In the genomic region with DNA sequence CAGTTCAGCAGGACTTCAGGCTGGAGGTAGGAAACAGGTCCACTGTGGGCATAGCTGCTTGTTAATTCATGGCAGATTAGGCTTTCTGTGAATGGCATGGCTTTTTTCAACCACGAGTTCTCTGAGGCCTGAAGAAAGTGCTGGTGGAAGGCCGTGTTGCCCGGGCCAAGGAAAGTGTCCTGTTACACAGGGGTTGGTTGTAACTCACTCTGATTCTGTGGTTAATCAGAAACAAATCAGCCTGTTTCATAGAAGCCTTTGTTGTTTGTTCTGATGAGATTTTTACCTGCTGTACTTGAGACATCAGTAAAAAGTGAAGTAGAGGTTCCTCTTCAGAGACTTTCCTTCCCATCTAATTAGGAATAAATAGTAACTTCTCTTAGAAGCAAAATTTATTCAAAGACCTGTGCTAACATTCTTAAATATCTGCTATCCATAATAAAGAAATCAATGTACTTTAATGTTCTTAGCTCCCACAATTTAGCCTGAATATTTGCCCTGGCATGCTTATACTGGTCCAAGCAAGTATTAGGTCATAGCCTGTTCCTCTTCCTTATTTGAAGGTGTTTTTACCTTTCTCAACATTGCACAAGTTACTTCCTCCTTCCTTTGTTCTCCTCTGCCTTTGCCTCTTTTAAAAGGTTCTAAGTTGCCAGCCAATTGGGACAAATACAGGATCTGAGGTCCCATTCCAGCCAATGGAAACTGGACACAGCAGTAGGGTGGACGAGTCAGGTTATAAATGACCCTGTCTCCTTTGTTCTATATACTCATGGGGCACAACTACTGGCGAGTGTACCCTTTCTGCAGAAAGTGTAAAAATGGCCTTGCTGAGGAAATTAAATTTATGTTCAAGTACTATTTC, we compare ENCODE assay signal across 7 cellular contexts. TPM values are rescaled to one million over a fixed set of nuclear protein-coding genes. Genes with fewer than 3 reads are reported as not detected.
DNase-seq lines count a peak whose midpoint lies in the region; ATAC-seq and TF ChIP-seq lines count a peak whose summit lies in the region.
"Not testable (repeated sequence)": the region's sequence is repeated elsewhere in the genome, so short reads cannot be mapped to it uniquely, and the experiment has no call there.

No MANE protein-coding gene starts in this region.

- intact Hi-C loops in breast epithelium (cut with DNase I; ENCODE audit: low total_unique reads); esophagus squamous epithelium (cut with DNase I): not testable (repeated sequence)

- in situ Hi-C loops in KBM-7 (cut with MboI; ENCODE audit: low pct_unique_long_range_greater_than_20kb, low sequenced_read_pairs), result not testable (repeated sequence)

- H3K4me3 ChIP-seq in breast epithelium (peak overlapping the region in 1 of 3 donors; percentile 16), esophagus squamous epithelium (peak overlapping the region in 1 of 4 donors; percentile 22)

- H3K4me1 ChIP-seq in breast epithelium, result peaks cover 3 to 11% of the 10 kb centered on the region in 2 donors
- peaks cover 20 to 92% (median 59%) of the 10 kb centered on the region in 3 donors for H3K4me1 ChIP-seq in esophagus squamous epithelium

- not testable (repeated sequence) for TF ChIP-seq CTCF in breast epithelium (IDR thresholded peaks at IDR 0.05); esophagus squamous epithelium (IDR thresholded peaks at IDR 0.05); nephron (IDR thresholded peaks at IDR 0.05; ENCODE audit: unreplicated experiment in 3 of 3)

- peak overlapping the region; percentile 18 for H3K27ac Mint-ChIP-seq in activated CD4-positive, alpha-beta memory T cell treated with anti-CD3 and anti-CD28 coated beads, Interleukin-2, amount 10 ng/mL, durations not matched to agents 7 days and 5 days
- peak overlapping the region; percentile 78 to 87 (median 82) for H3K27ac Mint-ChIP-seq in nephron
- peak overlapping the region; percentile 76 for H3K27ac Mint-ChIP-seq in stimulated activated memory B cell treated with anti-CD40 and anti-IgM and Interleukin-4, amounts not matched to agents 10 μg/mL and 1 μg/mL and 100 μg/mL, for 72 hours

- peak; percentile 28 for DNase-seq in KBM-7
- not testable (repeated sequence) for DNase-seq in activated CD4-positive, alpha-beta memory T cell treated with anti-CD3 and anti-CD28 coated beads, Interleukin-2, amount 10 ng/mL, durations not matched to agents 7 days and 5 days; breast epithelium (ENCODE audit: low spot score in 2 of 2); esophagus squamous epithelium (lab: John Stamatoyannopoulos, UW)

- POLR2A ChIA-PET in activated CD4-positive, alpha-beta memory T cell treated with anti-CD3 and anti-CD28 coated beads, Interleukin-2, amount 10 ng/mL, durations not matched to agents 7 days and 5 days (lab: Charles Lee), result interaction anchor here (9.5 kb wide), 1 partner anchor 10 kb away, joined by 43 read pairs; a partner anchor contains a TSS

- H3K9me3 Mint-ChIP-seq in activated CD4-positive, alpha-beta memory T cell treated with anti-CD3 and anti-CD28 coated beads, Interleukin-2, amount 10 ng/mL, durations not matched to agents 7 days and 5 days; nephron; stimulated activated memory B cell treated with anti-CD40 and anti-IgM and Interleukin-4, amounts not matched to agents 10 μg/mL and 1 μg/mL and 100 μg/mL, for 72 hours: not testable (repeated sequence)

- WGBS in esophagus squamous epithelium, 2 donors, result 39 to 50% methylated on average over 5 of the region's 5 CpGs

- H3K4me1 Mint-ChIP-seq in activated CD4-positive, alpha-beta memory T cell treated with anti-CD3 and anti-CD28 coated beads, Interleukin-2, amount 10 ng/mL, durations not matched to agents 7 days and 5 days, result peaks cover 56% of the 10 kb centered on the region
- peaks cover 10% of the 10 kb centered on the region for H3K4me1 Mint-ChIP-seq in nephron
- peaks cover 45% of the 10 kb centered on the region for H3K4me1 Mint-ChIP-seq in stimulated activated memory B cell treated with anti-CD40 and anti-IgM and Interleukin-4, amounts not matched to agents 10 μg/mL and 1 μg/mL and 100 μg/mL, for 72 hours

- H3K36me3 ChIP-seq in breast epithelium, result not testable (repeated sequence)
- peaks cover 0 to 16% (median 0%) of the 10 kb centered on the region in 3 donors for H3K36me3 ChIP-seq in esophagus squamous epithelium

- H3K9me3 ChIP-seq in breast epithelium, esophagus squamous epithelium: not testable (repeated sequence)

- H3K27ac ChIP-seq in breast epithelium (peak overlapping the region; percentile 88 to 90), esophagus squamous epithelium (peak overlapping the region; percentile 87 to 92 (median 90)), layer of hippocampus (ENCODE audit: low read depth, low read length) (peak overlapping the region; percentile 74)

- CTCF ChIA-PET in activated CD4-positive, alpha-beta memory T cell treated with anti-CD3 and anti-CD28 coated beads, Interleukin-2, amount 10 ng/mL, durations not matched to agents 7 days and 5 days (lab: Charles Lee), result not testable (repeated sequence)

- not testable (repeated sequence) for H3K4me3 Mint-ChIP-seq in activated CD4-positive, alpha-beta memory T cell treated with anti-CD3 and anti-CD28 coated beads, Interleukin-2, amount 10 ng/mL, durations not matched to agents 7 days and 5 days; nephron; stimulated activated memory B cell treated with anti-CD40 and anti-IgM and Interleukin-4, amounts not matched to agents 10 μg/mL and 1 μg/mL and 100 μg/mL, for 72 hours

- not testable (repeated sequence) for H3K27me3 ChIP-seq in breast epithelium; esophagus squamous epithelium; layer of hippocampus (ENCODE audit: control insufficient read depth, insufficient read depth, low read length)

- TF ChIP-seq POLR2A in breast epithelium (IDR thresholded peaks at IDR 0.05); esophagus squamous epithelium (IDR thresholded peaks at IDR 0.05): not testable (repeated sequence)

- H3K27me3 Mint-ChIP-seq in activated CD4-positive, alpha-beta memory T cell treated with anti-CD3 and anti-CD28 coated beads, Interleukin-2, amount 10 ng/mL, durations not matched to agents 7 days and 5 days; nephron (ENCODE audit: low read depth); stimulated activated memory B cell treated with anti-CD40 and anti-IgM and Interleukin-4, amounts not matched to agents 10 μg/mL and 1 μg/mL and 100 μg/mL, for 72 hours: not testable (repeated sequence)

- H3K36me3 Mint-ChIP-seq in activated CD4-positive, alpha-beta memory T cell treated with anti-CD3 and anti-CD28 coated beads, Interleukin-2, amount 10 ng/mL, durations not matched to agents 7 days and 5 days (ENCODE audit: low read depth), result peaks cover 80% of the 10 kb centered on the region
- peaks cover 47% of the 10 kb centered on the region for H3K36me3 Mint-ChIP-seq in nephron (ENCODE audit: low read depth)
- H3K36me3 Mint-ChIP-seq in stimulated activated memory B cell treated with anti-CD40 and anti-IgM and Interleukin-4, amounts not matched to agents 10 μg/mL and 1 μg/mL and 100 μg/mL, for 72 hours, result peaks cover 68% of the 10 kb centered on the region

- not testable (repeated sequence) for ATAC-seq in stimulated activated memory B cell treated with anti-CD40 and anti-IgM and Interleukin-4, amounts not matched to agents 10 μg/mL and 1 μg/mL and 100 μg/mL, for 72 hours

RNA-seq across cellular contexts. Expression of a gene that starts 10.8 kb away (rescaled TPM):
- 100 to 1,000 TPM; 112 to 115 TPM for total RNA-seq in activated CD4-positive, alpha-beta memory T cell treated with anti-CD3 and anti-CD28 coated beads, Interleukin-2, amount 10 ng/mL, durations not matched to agents 7 days and 5 days
- total RNA-seq in breast epithelium, result 10 to 100 TPM; 32.6 to 35.7 (median 34.4) TPM
- total RNA-seq in esophagus squamous epithelium, result 10 to 100 TPM; 32.6 to 51.3 (median 38.9) TPM

Comparison
In these comparisons a context has a peak if more than half of its experiments do, and no peak if none do; other contexts are left out.
1. H3K27ac Mint-ChIP-seq: peak in every context shown above with its lines; median percentile 82 in nephron; 76 in stimulated activated memory B cell treated with anti-CD40 and anti-IgM and Interleukin-4, amounts not matched to agents 10 μg/mL and 1 μg/mL and 100 μg/mL, for 72 hours; 18 in activated CD4-positive, alpha-beta memory T cell treated with anti-CD3 and anti-CD28 coated beads, Interleukin-2, amount 10 ng/mL, durations not matched to agents 7 days and 5 days.